In genomic region chr5:16147179-16147900, GRCh38 we compare ENCODE assay signal across 18 cellular contexts. TPM values are rescaled to one million over a fixed set of nuclear protein-coding genes. Genes with fewer than 3 reads are reported as not detected.
A peak's percentile ranks its signal among the peaks of the same experiment; 100 is the strongest.
DNase-seq lines count a peak whose midpoint lies in the region; ATAC-seq, FAIRE-seq and TF ChIP-seq lines count a peak whose summit lies in the region.
"Had no signal": no experiment of that assay in that cellular context is flagged by ENCODE, and none has a peak within 500 bp of the region (broad histone marks: within the 10 kb centered on the region; RNA-seq: fewer than 3 reads in every experiment).

No MANE protein-coding gene starts in this region.

- H3K4me3 ChIP-seq in heart right ventricle (no peak overlapping the region), left ventricle myocardium inferior (no peak overlapping the region), esophagus muscularis mucosa (no peak overlapping the region)

- no peak for TF ChIP-seq EP300 in esophagus muscularis mucosa (IDR thresholded peaks at IDR 0.05)

- no peaks in the 10 kb centered on the region for H3K36me3 ChIP-seq in heart right ventricle
- H3K36me3 ChIP-seq in left ventricle myocardium inferior, result no peaks in the 10 kb centered on the region
- no peaks in the 10 kb centered on the region for H3K36me3 ChIP-seq in esophagus muscularis mucosa

- peaks cover 0 to 8% (median 0%) of the 10 kb centered on the region in 11 donors for H3K9me3 ChIP-seq in heart right ventricle
- H3K9me3 ChIP-seq in left ventricle myocardium inferior (replicated peaks), result peaks cover 14% of the 10 kb centered on the region
- no peaks in the 10 kb centered on the region for H3K9me3 ChIP-seq in esophagus muscularis mucosa
- no peaks in the 10 kb centered on the region for H3K9me3 ChIP-seq in CD4-positive, alpha-beta T cell (ENCODE audit: control insufficient read depth, low read length)
- H3K9me3 ChIP-seq: Caco-2 had no signal

- ATAC-seq in heart right ventricle (peak in 6 of 8 donors; percentile 40 to 81 (median 64)), Right ventricle myocardium inferior (no peak)
- ATAC-seq in CD4-positive, alpha-beta T cell (ENCODE audit: poor library complexity), result no peak

- TF ChIP-seq CTCF in heart right ventricle (IDR thresholded peaks at IDR 0.05) (no peak), left ventricle myocardium inferior (IDR thresholded peaks at IDR 0.05; ENCODE audit: borderline replicate concordance) (no peak), esophagus muscularis mucosa (IDR thresholded peaks at IDR 0.05) (no peak)
- TF ChIP-seq CTCF in CD4-positive, alpha-beta T cell (IDR thresholded peaks at IDR 0.05), result no peak

- no peaks in the 10 kb centered on the region for H3K4me1 Mint-ChIP-seq in CD4-positive, alpha-beta T cell (ENCODE audit: low read depth)
- H3K4me1 Mint-ChIP-seq: CD14-positive monocyte; CD8-positive, alpha-beta memory T cell had no signal

- FAIRE-seq in urothelium cell line (lab: Jason Lieb, UNC), result peak; percentile 82
- FAIRE-seq: GM12891 had no signal

- no peak for TF ChIP-seq POLR2A in esophagus muscularis mucosa (IDR thresholded peaks at IDR 0.05; ENCODE audit: low read depth)

- DNase-seq in NCI-H510A treated with DMSO at 0.1 percent for 48 hours (lab: John Stamatoyannopoulos, UW) (peak; percentile 24), NCI-H510A (lab: John Stamatoyannopoulos, UW) (no peak), heart right ventricle (no peak), Right ventricle myocardium inferior (ENCODE audit: missing footprints) (no peak), left ventricle myocardium inferior (no peak), urothelium cell line (ENCODE audit: low spot score) (no peak), esophagus muscularis mucosa (ENCODE audit: extremely low spot score) (no peak)
- DNase-seq in CD4-positive, alpha-beta T cell, result no peak
- DNase-seq: Caco-2; CD8-positive, alpha-beta memory T cell; DND-41; GOT3; H9 had no signal

- no peaks in the 10 kb centered on the region for H3K27me3 Mint-ChIP-seq in CD4-positive, alpha-beta T cell

- peak overlapping the region; percentile 5 to 79 (median 56) for H3K27ac ChIP-seq in heart right ventricle
- peak overlapping the region; percentile 82 for H3K27ac ChIP-seq in left ventricle myocardium inferior (replicated peaks)
- no peak overlapping the region for H3K27ac ChIP-seq in esophagus muscularis mucosa (replicated peaks in 1 of 4)
- no peak overlapping the region for H3K27ac ChIP-seq in CD4-positive, alpha-beta T cell (ENCODE audit: low read depth, low read length)
- H3K27ac ChIP-seq: 22Rv1 had no signal

- H3K27me3 ChIP-seq in heart right ventricle (no peaks in the 10 kb centered on the region), left ventricle myocardium inferior (ENCODE audit: low read depth) (no peaks in the 10 kb centered on the region), esophagus muscularis mucosa (no peaks in the 10 kb centered on the region)
- no peaks in the 10 kb centered on the region for H3K27me3 ChIP-seq in CD4-positive, alpha-beta T cell (ENCODE audit: control insufficient read depth, insufficient read depth, low read length)

- H3K4me1 ChIP-seq in heart right ventricle, result peaks cover 0 to 30% (median 5%) of the 10 kb centered on the region in 9 donors
- peaks cover 50% of the 10 kb centered on the region for H3K4me1 ChIP-seq in left ventricle myocardium inferior
- H3K4me1 ChIP-seq in esophagus muscularis mucosa, result no peaks in the 10 kb centered on the region
- H3K4me1 ChIP-seq: Caco-2 had no signal

- intact Hi-C loops in heart right ventricle (cut with DNase I), result no loop called here
- intact Hi-C loops in Right ventricle myocardium inferior (cut with DNase I), result loop anchor here (10.0 kb wide), 1 partner anchor 313 kb away; no protein-coding TSS in a partner anchor
- intact Hi-C loops in left ventricle myocardium inferior (cut with micrococcal nuclease), result no loop called here
- intact Hi-C loops in esophagus muscularis mucosa (cut with DNase I), result no loop called here
- intact Hi-C loops in CD4-positive, alpha-beta T cell (cut with DNase I, micrococcal nuclease), result no loop called here

- POLR2A ChIA-PET in CD4-positive, alpha-beta T cell (lab: Charles Lee), result no interaction called here

- no peaks in the 10 kb centered on the region for H3K36me3 Mint-ChIP-seq in CD4-positive, alpha-beta T cell (ENCODE audit: low read depth)
- H3K36me3 Mint-ChIP-seq: CD14-positive monocyte; CD8-positive, alpha-beta memory T cell had no signal

- CTCF ChIA-PET in CD4-positive, alpha-beta T cell (lab: Charles Lee), result no interaction called here

- H3K9me3 Mint-ChIP-seq in CD4-positive, alpha-beta T cell, result no peaks in the 10 kb centered on the region

- no peak overlapping the region for H3K27ac Mint-ChIP-seq in CD4-positive, alpha-beta T cell
- H3K27ac Mint-ChIP-seq: CD14-positive monocyte; CD8-positive, alpha-beta memory T cell; H9 had no signal

- WGBS in heart right ventricle, 2 donors, result 45 to 50% methylated on average over 7 of the region's 7 CpGs
- whole genome bisulfite sequencing in esophagus muscularis mucosa, result 80% methylated on average over 7 of the region's 7 CpGs

- H3K4me3 Mint-ChIP-seq in CD4-positive, alpha-beta T cell, result no peak overlapping the region
- H3K4me3 Mint-ChIP-seq: CD14-positive monocyte; CD8-positive, alpha-beta memory T cell; H9 had no signal

RNA-seq across cellular contexts. Expression of gene MARCHF11, which starts 32.3 kb away (rescaled TPM):
- total RNA-seq in heart right ventricle (1 to 10 TPM in 9 of 10 donors, under 1 TPM in 1; 0.58 to 5.8 (median 3.5) TPM), Right ventricle myocardium inferior (5.4 TPM), left ventricle myocardium inferior (6.7 TPM), esophagus muscularis mucosa (under 1 TPM in 1 of 4 donors, not detected in 3; 0.42 TPM)
- polyA plus RNA-seq in heart right ventricle, result 1 to 10 TPM in 1 of 2 donors, under 1 TPM in 1; 0.59 to 7.9 TPM
- not detected for total RNA-seq in CD4-positive, alpha-beta T cell
- total RNA-seq: A673; CD8-positive, alpha-beta memory T cell had no signal
- polyA plus RNA-seq: BJ; CD14-positive monocyte; CD8-positive, alpha-beta memory T cell had no signal

Comparison
In these comparisons a context has a peak if more than half of its experiments do, and no peak if none do; other contexts are left out.
1. ATAC-seq: peak in heart right ventricle (6 of 8); none in Right ventricle myocardium inferior (single experiment) and CD4-positive, alpha-beta T cell (single experiment).
2. H3K27ac ChIP-seq: peak in heart right ventricle (10 of 10) and left ventricle myocardium inferior (single experiment); none in esophagus muscularis mucosa (0 of 4) and CD4-positive, alpha-beta T cell (single experiment).